Comparison of ENCODE assay signal across 7 cellular contexts in genomic region chr7:87203924-87204323, GRCh38. TPM values are rescaled to one million over a fixed set of nuclear protein-coding genes. Genes with fewer than 3 reads are reported as not detected.
DNase-seq lines count a peak whose midpoint lies in the region; ATAC-seq and TF ChIP-seq lines count a peak whose summit lies in the region.
"Not testable (repeated sequence)": the region's sequence is repeated elsewhere in the genome, so short reads cannot be mapped to it uniquely, and the experiment has no call there.

No MANE protein-coding gene starts in this region.

- H3K36me3 Mint-ChIP-seq in CD4-positive, alpha-beta T cell (ENCODE audit: low read depth): peaks cover 92% of the 10 kb centered on the region
- peaks cover 63% of the 10 kb centered on the region for H3K36me3 Mint-ChIP-seq in T-cell
- peaks cover 84% of the 10 kb centered on the region for H3K36me3 Mint-ChIP-seq in activated CD4-positive, alpha-beta memory T cell treated with anti-CD3 and anti-CD28 coated beads for 36 hours
- H3K36me3 Mint-ChIP-seq in activated T-helper 17 cell treated with anti-CD3 and anti-CD28 coated beads, Interleukin-2, amount 50 U/mL, for 72 hours (ENCODE audit: low read depth): peaks cover 95% of the 10 kb centered on the region
- H3K36me3 Mint-ChIP-seq in activated naive CD8-positive, alpha-beta T cell: peaks cover 51% of the 10 kb centered on the region
- H3K36me3 Mint-ChIP-seq in memory B cell: peaks cover 54% of the 10 kb centered on the region
- H3K36me3 Mint-ChIP-seq in stimulated activated effector memory CD8-positive, alpha-beta T cell treated with anti-CD3 and anti-CD28 coated beads, Interleukin-12 subunit alpha, Interleukin-12 subunit beta, amount 100 ng/mL, for 72 hours: peaks cover 95% of the 10 kb centered on the region

- H3K27ac ChIP-seq in CD4-positive, alpha-beta T cell (ENCODE audit: low read depth, low read length): not testable (repeated sequence)

- TF ChIP-seq CTCF in CD4-positive, alpha-beta T cell (IDR thresholded peaks at IDR 0.05): not testable (repeated sequence)

- peaks cover 17% of the 10 kb centered on the region for H3K9me3 Mint-ChIP-seq in CD4-positive, alpha-beta T cell
- peaks cover 9 to 23% (median 19%) of the 10 kb centered on the region in 3 donors for H3K9me3 Mint-ChIP-seq in T-cell
- H3K9me3 Mint-ChIP-seq in activated CD4-positive, alpha-beta memory T cell treated with anti-CD3 and anti-CD28 coated beads for 36 hours: peaks cover 50% of the 10 kb centered on the region
- H3K9me3 Mint-ChIP-seq in activated T-helper 17 cell treated with anti-CD3 and anti-CD28 coated beads, Interleukin-2, amount 50 U/mL, for 72 hours; memory B cell; stimulated activated effector memory CD8-positive, alpha-beta T cell treated with anti-CD3 and anti-CD28 coated beads, Interleukin-12 subunit alpha, Interleukin-12 subunit beta, amount 100 ng/mL, for 72 hours: not testable (repeated sequence)
- H3K9me3 Mint-ChIP-seq in activated naive CD8-positive, alpha-beta T cell (ENCODE audit: low read depth): peaks cover 13% of the 10 kb centered on the region

- CTCF ChIA-PET in CD4-positive, alpha-beta T cell (lab: Charles Lee); T-cell (lab: Charles Lee); activated CD4-positive, alpha-beta memory T cell treated with anti-CD3 and anti-CD28 coated beads for 36 hours (lab: Charles Lee): not testable (repeated sequence)

- H3K27ac Mint-ChIP-seq in CD4-positive, alpha-beta T cell: peak overlapping the region; percentile 45
- H3K27ac Mint-ChIP-seq in T-cell (peak overlapping the region; percentile 65 to 66), memory B cell (peak overlapping the region; percentile 78)
- peak overlapping the region; percentile 25 for H3K27ac Mint-ChIP-seq in activated CD4-positive, alpha-beta memory T cell treated with anti-CD3 and anti-CD28 coated beads for 36 hours
- peak overlapping the region; percentile 88 for H3K27ac Mint-ChIP-seq in activated T-helper 17 cell treated with anti-CD3 and anti-CD28 coated beads, Interleukin-2, amount 50 U/mL, for 72 hours
- H3K27ac Mint-ChIP-seq in activated naive CD8-positive, alpha-beta T cell: peak overlapping the region; percentile 89
- H3K27ac Mint-ChIP-seq in stimulated activated effector memory CD8-positive, alpha-beta T cell treated with anti-CD3 and anti-CD28 coated beads, Interleukin-12 subunit alpha, Interleukin-12 subunit beta, amount 100 ng/mL, for 72 hours: peak overlapping the region; percentile 66

- not testable (repeated sequence) for H3K4me3 Mint-ChIP-seq in CD4-positive, alpha-beta T cell; T-cell; activated CD4-positive, alpha-beta memory T cell treated with anti-CD3 and anti-CD28 coated beads for 36 hours; memory B cell; stimulated activated effector memory CD8-positive, alpha-beta T cell treated with anti-CD3 and anti-CD28 coated beads, Interleukin-12 subunit alpha, Interleukin-12 subunit beta, amount 100 ng/mL, for 72 hours
- H3K4me3 Mint-ChIP-seq in activated T-helper 17 cell treated with anti-CD3 and anti-CD28 coated beads, Interleukin-2, amount 50 U/mL, for 72 hours: peak overlapping the region; percentile 70
- H3K4me3 Mint-ChIP-seq in activated naive CD8-positive, alpha-beta T cell: peak overlapping the region; percentile 56

- not testable (repeated sequence) for H3K27me3 ChIP-seq in CD4-positive, alpha-beta T cell (ENCODE audit: control insufficient read depth, insufficient read depth, low read length)

- not testable (repeated sequence) for H3K27me3 Mint-ChIP-seq in CD4-positive, alpha-beta T cell; T-cell; activated CD4-positive, alpha-beta memory T cell treated with anti-CD3 and anti-CD28 coated beads for 36 hours; activated T-helper 17 cell treated with anti-CD3 and anti-CD28 coated beads, Interleukin-2, amount 50 U/mL, for 72 hours; activated naive CD8-positive, alpha-beta T cell; memory B cell

- DNase-seq in CD4-positive, alpha-beta T cell; T-cell; activated CD4-positive, alpha-beta memory T cell treated with anti-CD3 and anti-CD28 coated beads for 36 hours; memory B cell (ENCODE audit: low spot score in 2 of 2); stimulated activated effector memory CD8-positive, alpha-beta T cell treated with anti-CD3 and anti-CD28 coated beads, Interleukin-12 subunit alpha, Interleukin-12 subunit beta, amount 100 ng/mL, for 72 hours (ENCODE audit: low spot score in 2 of 2): not testable (repeated sequence)

- peaks cover 19% of the 10 kb centered on the region for H3K9me3 ChIP-seq in CD4-positive, alpha-beta T cell (ENCODE audit: control insufficient read depth, low read length)

- POLR2A ChIA-PET in CD4-positive, alpha-beta T cell (lab: Charles Lee): interaction anchor here (0.9 to 4.6 kb wide), 4 partner anchors 9 to 51 kb away, joined by 3 to 44 read pairs (median 27); partner anchors contain the start of genes DMTF1 and TMEM243
- POLR2A ChIA-PET in T-cell (lab: Charles Lee): interaction anchor here (0.9 to 1.3 kb wide), 2 partner anchors 8 to 9 kb away, joined by 3 read pairs; no protein-coding TSS in a partner anchor
- POLR2A ChIA-PET in activated CD4-positive, alpha-beta memory T cell treated with anti-CD3 and anti-CD28 coated beads for 36 hours (lab: Charles Lee): interaction anchor here (0.8 to 1.4 kb wide), 5 partner anchors 8 to 52 kb away, joined by 3 to 6 read pairs (median 3); partner anchors contain the start of gene DMTF1

- peaks cover 76% of the 10 kb centered on the region for H3K4me1 Mint-ChIP-seq in CD4-positive, alpha-beta T cell (ENCODE audit: low read depth)
- H3K4me1 Mint-ChIP-seq in T-cell (peaks cover 70 to 80% (median 74%) of the 10 kb centered on the region in 3 donors), memory B cell (peaks cover 56% of the 10 kb centered on the region)
- H3K4me1 Mint-ChIP-seq in activated CD4-positive, alpha-beta memory T cell treated with anti-CD3 and anti-CD28 coated beads for 36 hours (ENCODE audit: low read depth): peaks cover 68% of the 10 kb centered on the region
- peaks cover 48% of the 10 kb centered on the region for H3K4me1 Mint-ChIP-seq in activated T-helper 17 cell treated with anti-CD3 and anti-CD28 coated beads, Interleukin-2, amount 50 U/mL, for 72 hours
- peaks cover 74% of the 10 kb centered on the region for H3K4me1 Mint-ChIP-seq in activated naive CD8-positive, alpha-beta T cell (ENCODE audit: low read depth)
- peaks cover 58% of the 10 kb centered on the region for H3K4me1 Mint-ChIP-seq in stimulated activated effector memory CD8-positive, alpha-beta T cell treated with anti-CD3 and anti-CD28 coated beads, Interleukin-12 subunit alpha, Interleukin-12 subunit beta, amount 100 ng/mL, for 72 hours

- ATAC-seq in CD4-positive, alpha-beta T cell (ENCODE audit: poor library complexity); T-cell (replicated peaks in 1 of 4); memory B cell (ENCODE audit: low read depth); stimulated activated effector memory CD8-positive, alpha-beta T cell treated with anti-CD3 and anti-CD28 coated beads, Interleukin-12 subunit alpha, Interleukin-12 subunit beta, amount 100 ng/mL, for 72 hours: not testable (repeated sequence)
- ATAC-seq in activated T-helper 17 cell treated with anti-CD3 and anti-CD28 coated beads, Interleukin-2, amount 50 U/mL, for 72 hours (replicated peaks): peak; percentile 62

- intact Hi-C loops in CD4-positive, alpha-beta T cell (cut with DNase I, micrococcal nuclease); activated CD4-positive, alpha-beta memory T cell treated with anti-CD3 and anti-CD28 coated beads for 36 hours (cut with micrococcal nuclease): not testable (repeated sequence)

RNA-seq across cellular contexts. Expression of gene TMEM243, which starts 15.6 kb away (rescaled TPM):
- total RNA-seq in CD4-positive, alpha-beta T cell: 100 to 1,000 TPM; 158 to 161 TPM
- 100 to 1,000 TPM in 3 of 5 donors, 10 to 100 TPM in 2; 95.2 to 170 (median 108) TPM for total RNA-seq in T-cell
- 10 to 100 TPM; 44.7 to 47.8 TPM for total RNA-seq in activated CD4-positive, alpha-beta memory T cell treated with anti-CD3 and anti-CD28 coated beads for 36 hours
- total RNA-seq in activated T-helper 17 cell treated with anti-CD3 and anti-CD28 coated beads, Interleukin-2, amount 50 U/mL, for 72 hours: 10 to 100 TPM; 58.8 to 70.8 TPM

RNA-seq across cellular contexts. Expression of gene DMTF1, which starts 51.7 kb away (rescaled TPM):
- 100 to 1,000 TPM; 114 to 115 TPM for total RNA-seq in CD4-positive, alpha-beta T cell
- 100 to 1,000 TPM; 128 to 176 (median 136) TPM for total RNA-seq in T-cell
- 10 to 100 TPM; 62.7 to 71.1 TPM for total RNA-seq in activated CD4-positive, alpha-beta memory T cell treated with anti-CD3 and anti-CD28 coated beads for 36 hours
- total RNA-seq in activated T-helper 17 cell treated with anti-CD3 and anti-CD28 coated beads, Interleukin-2, amount 50 U/mL, for 72 hours: 100 to 1,000 TPM in 1 of 2 donors, 10 to 100 TPM in 1; 90.4 to 114 TPM

Comparison
In these comparisons a context has a peak if more than half of its experiments do, and no peak if none do; other contexts are left out.
1. H3K27ac Mint-ChIP-seq: peak in every context shown above with its lines; median percentile 89 in activated naive CD8-positive, alpha-beta T cell; 88 in activated T-helper 17 cell treated with anti-CD3 and anti-CD28 coated beads, Interleukin-2, amount 50 U/mL, for 72 hours; 78 in memory B cell; 66 in stimulated activated effector memory CD8-positive, alpha-beta T cell treated with anti-CD3 and anti-CD28 coated beads, Interleukin-12 subunit alpha, Interleukin-12 subunit beta, amount 100 ng/mL, for 72 hours; 66 in T-cell; 45 in CD4-positive, alpha-beta T cell; 25 in activated CD4-positive, alpha-beta memory T cell treated with anti-CD3 and anti-CD28 coated beads for 36 hours.